Comparison of ENCODE assay signal across 8 cellular contexts in genomic region chr1:110964400-110964903, GRCh38. TPM values are rescaled to one million over a fixed set of nuclear protein-coding genes. Genes with fewer than 3 reads are reported as not detected.
DNase-seq lines count a peak whose midpoint lies in the region; ATAC-seq, FAIRE-seq and TF ChIP-seq lines count a peak whose summit lies in the region.

No MANE protein-coding gene starts in this region.

- TF ChIP-seq CTCF in right atrium auricular region (IDR thresholded peaks at IDR 0.05) (no peak), bronchial epithelial cell (IDR thresholded peaks at IDR 0.05; ENCODE audit: insufficient read depth, low read length, severe bottlenecking) (no peak), mucosa of descending colon (IDR thresholded peaks at IDR 0.05) (no peak)

- DNase-seq in right atrium auricular region (ENCODE audit: low spot score) (no peak), cardiac septum (ENCODE audit: low spot score) (no peak), bronchial epithelial cell (ENCODE audit: low read depth) (no peak), mucosa of descending colon (no peak), ecto neural progenitor cell (ENCODE audit: low spot score) (no peak), activated gamma-delta T cell treated with Interleukin-2 at 50 U/mL for 16 hours (no peak)

- FAIRE-seq in bronchial epithelial cell (lab: Jason Lieb, UNC), result no peak

- H3K9me3 ChIP-seq in right atrium auricular region (peaks cover 0 to 19% of the 10 kb centered on the region in 2 donors), mucosa of descending colon (peaks cover 35% of the 10 kb centered on the region)

- H3K36me3 ChIP-seq in right atrium auricular region (no peaks in the 10 kb centered on the region), bronchial epithelial cell (ENCODE audit: control insufficient read depth, insufficient read depth, low read length) (no peaks in the 10 kb centered on the region), mucosa of descending colon (ENCODE audit: low read depth) (peaks cover 4% of the 10 kb centered on the region)

- intact Hi-C loops in cardiac septum (cut with DNase I) (loop anchor here (5.0 kb wide), 1 partner anchor 178 kb away; the partner anchor contains the start of genes CEPT1 and DRAM2), mucosa of descending colon (cut with DNase I, micrococcal nuclease) (no loop called here)

- H3K4me1 ChIP-seq in right atrium auricular region (peaks cover 0 to 10% of the 10 kb centered on the region in 2 donors), mucosa of descending colon (ENCODE audit: low read depth) (no peaks in the 10 kb centered on the region)

- ATAC-seq in mucosa of descending colon, result no peak
- ATAC-seq in HG03280 (IDR thresholded peaks at IDR 0.05; ENCODE audit: unreplicated experiment), result no peak
- no peak for ATAC-seq in HG03442 (IDR thresholded peaks at IDR 0.05; ENCODE audit: unreplicated experiment)

- H3K4me3 ChIP-seq in right atrium auricular region (peak overlapping the region; percentile 63 to 67), bronchial epithelial cell (ENCODE audit: low read depth, low read length) (peak overlapping the region; percentile 70), mucosa of descending colon (peak overlapping the region; percentile 29)

- no peaks in the 10 kb centered on the region for H3K27me3 ChIP-seq in right atrium auricular region
- no peaks in the 10 kb centered on the region for H3K27me3 ChIP-seq in bronchial epithelial cell (ENCODE audit: control insufficient read depth, insufficient read depth, low read length)

- H3K27ac ChIP-seq in right atrium auricular region, result peak overlapping the region; percentile 90 to 96

RNA-seq across cellular contexts. Expression of gene LRIF1, which starts 0.7 kb away (rescaled TPM):
- total RNA-seq in right atrium auricular region (10 to 100 TPM in 1 of 2 donors, 1 to 10 TPM in 1; 9.2 to 15.7 TPM), cardiac septum (16.5 TPM), bronchial epithelial cell (12.1 and 14.1 TPM in 2 replicates), mucosa of descending colon (1 to 10 TPM; 8.2 to 8.7 (median 8.6) TPM)
